8 cellular contexts compared by ENCODE assay signal in the genomic region with DNA sequence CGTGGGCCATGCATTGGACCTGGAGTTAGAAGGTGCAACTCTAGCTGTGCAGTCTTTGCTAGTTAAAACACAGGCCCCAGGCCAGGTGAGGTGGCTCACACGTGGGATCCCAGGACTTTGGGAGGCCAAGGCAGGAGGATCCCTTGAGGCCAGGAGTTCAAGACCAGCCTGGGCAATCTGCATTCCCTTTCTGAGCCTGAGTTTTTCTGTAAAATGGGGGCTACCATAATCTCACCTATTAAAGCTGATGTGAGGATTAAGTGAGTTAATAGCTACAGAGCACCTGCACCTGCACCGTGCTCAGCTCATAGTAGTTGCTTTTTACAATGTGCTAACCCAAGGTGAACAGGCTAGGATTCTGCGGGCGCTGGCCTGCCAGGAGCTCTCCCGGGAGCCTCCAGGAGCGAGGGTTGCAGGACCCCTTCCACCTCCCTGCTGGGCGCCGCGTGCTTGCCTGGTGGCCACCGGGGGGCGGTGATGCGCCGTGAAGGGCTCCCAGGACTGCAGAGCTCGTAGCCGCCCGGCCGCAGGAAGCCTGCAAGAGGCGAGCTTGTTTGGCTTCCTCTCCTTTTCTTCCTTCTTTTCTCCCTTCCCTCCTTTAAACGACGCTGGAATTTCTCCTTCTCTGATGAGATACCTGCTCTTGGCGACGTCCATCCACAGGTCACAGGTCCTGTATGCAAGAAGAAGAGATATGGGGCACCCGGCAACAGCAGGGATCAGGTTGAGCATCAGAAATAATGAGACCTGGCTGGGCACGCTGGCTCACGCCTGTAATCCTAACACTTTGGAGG. TPM values are rescaled to one million over a fixed set of nuclear protein-coding genes. Genes with fewer than 3 reads are reported as not detected.
DNase-seq lines count a peak whose midpoint lies in the region; ATAC-seq lines count a peak whose summit lies in the region.

No MANE protein-coding gene starts in this region.

- H3K9ac ChIP-seq in skeletal muscle satellite cell (ENCODE audit: low read depth, low read length) = no peak overlapping the region

- intact Hi-C loops in Right ventricle myocardium superior (cut with DNase I) = no loop called here
- intact Hi-C loops in Right ventricle myocardium inferior (cut with DNase I) = no loop called here
- intact Hi-C loops in head of caudate nucleus (cut with DNase I) = no loop called here

- no peaks in the 10 kb centered on the region for H3K9me3 ChIP-seq in skeletal muscle satellite cell (replicated peaks; ENCODE audit: low read length)

- no peaks in the 10 kb centered on the region for H3K36me3 ChIP-seq in skeletal muscle satellite cell (ENCODE audit: insufficient read depth, low read length)

- peak overlapping the region; percentile 63 for H3K4me2 ChIP-seq in skeletal muscle satellite cell (ENCODE audit: low read length)

- ATAC-seq in Right ventricle myocardium superior (ENCODE audit: poor library complexity) (peak; percentile 59), Right ventricle myocardium inferior (no peak), HG02973 (IDR thresholded peaks at IDR 0.05; ENCODE audit: unreplicated experiment) (no peak), HG03521 (IDR thresholded peaks at IDR 0.05; ENCODE audit: unreplicated experiment) (no peak)

- DNase-seq in Right ventricle myocardium superior (peak; percentile 50), Right ventricle myocardium inferior (ENCODE audit: missing footprints) (no peak), RPMI8226 (peak; percentile 69), activated gamma-delta T cell treated with Interleukin-2 at 50 U/mL for 16 hours (peak; percentile 47), head of caudate nucleus (peak; percentile 14 to 82 (median 58))

- no peak overlapping the region for H3K4me3 ChIP-seq in skeletal muscle satellite cell (ENCODE audit: low read length)

- H3K27me3 ChIP-seq in skeletal muscle satellite cell (ENCODE audit: control insufficient read depth, insufficient read depth, low read length) = no peaks in the 10 kb centered on the region

- H3K4me1 ChIP-seq in skeletal muscle satellite cell (ENCODE audit: control insufficient read depth, insufficient read depth, low read length) = no peaks in the 10 kb centered on the region

RNA-seq across cellular contexts. Expression of a gene that starts 51.3 kb away (rescaled TPM):
- total RNA-seq in Right ventricle myocardium superior = 10.3 TPM
- 9.5 TPM for total RNA-seq in Right ventricle myocardium inferior
- 18.3 and 23.6 TPM in 2 replicates for total RNA-seq in skeletal muscle satellite cell (2012; rRNA removed)

RNA-seq across cellular contexts. Expression of a gene that starts 54.7 kb away (rescaled TPM):
- total RNA-seq in Right ventricle myocardium superior = not detected
- total RNA-seq in Right ventricle myocardium inferior = not detected
- under 0.01 TPM in 1 of 2 replicates, not detected in the other for total RNA-seq in skeletal muscle satellite cell (2012; rRNA removed)
